1 cellular context compared by ENCODE assay signal in genomic region chr22:18068991-18069390, GRCh38.
TF ChIP-seq lines count a peak whose summit lies in the region.

No MANE protein-coding gene starts in this region.

TF ChIP-seq in IMR-90, 13 proteins besides CTCF, POLR2A, EP300 and RAD21:
- TF ChIP-seq RCOR1 (IDR thresholded peaks at IDR 0.05; ENCODE audit: insufficient replicate concordance, low read length): no peak
TF ChIP-seq in IMR-90: peak in this region for 0.
